Comparison of ENCODE assay signal across 1 cellular context in genomic region chr3:138898708-138899107, GRCh38.
TF ChIP-seq lines count a peak whose summit lies in the region.

No MANE protein-coding gene starts in this region.

TF ChIP-seq in K562, 482 proteins besides CTCF, POLR2A, EP300 and RAD21 (continued from another document and continues in another):
- no peak for TF ChIP-seq E2F6 (IDR thresholded peaks at IDR 0.05; ENCODE audit: borderline replicate concordance in 1 of 2, extremely low read depth in 1 of 2, insufficient read depth in 1 of 2, insufficient read length in 1 of 2, low read depth in 1 of 2, low read length in 1 of 2, poor library complexity in 1 of 2, severe bottlenecking in 1 of 2)
- TF ChIP-seq TAL1 (IDR thresholded peaks at IDR 0.05) = 0 out of 2 replicates have a peak, but pooled peaks have one; percentile 10
- no peak for TF ChIP-seq L3MBTL2 (IDR thresholded peaks at IDR 0.05)
- TF ChIP-seq, protein P1, sequence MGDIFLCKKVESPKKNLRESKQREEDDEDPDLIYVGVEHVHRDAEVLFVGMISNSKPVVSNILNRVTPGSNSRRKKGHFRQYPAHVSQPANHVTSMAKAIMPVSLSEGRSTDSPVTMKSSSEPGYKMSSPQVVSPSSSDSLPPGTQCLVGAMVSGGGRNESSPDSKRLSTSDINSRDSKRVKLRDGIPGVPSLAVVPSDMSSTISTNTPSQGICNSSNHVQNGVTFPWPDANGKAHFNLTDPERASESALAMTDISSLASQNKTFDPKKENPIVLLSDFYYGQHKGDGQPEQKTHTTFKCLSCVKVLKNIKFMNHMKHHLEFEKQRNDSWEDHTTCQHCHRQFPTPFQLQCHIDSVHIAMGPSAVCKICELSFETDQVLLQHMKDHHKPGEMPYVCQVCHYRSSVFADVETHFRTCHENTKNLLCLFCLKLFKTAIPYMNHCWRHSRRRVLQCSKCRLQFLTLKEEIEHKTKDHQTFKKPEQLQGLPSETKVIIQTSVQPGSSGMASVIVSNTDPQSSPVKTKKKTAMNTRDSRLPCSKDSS (IDR thresholded peaks at IDR 0.05; ENCODE audit: low read depth, partially characterized antibody) = no peak
- no peak for TF ChIP-seq MEF2D (tag; conservative IDR thresholded peaks at IDR 0.05; ENCODE audit: low read depth)
- TF ChIP-seq ZNF184 (CRISPR knock-in tag; IDR thresholded peaks at IDR 0.05) = no peak
- TF ChIP-seq MXI1 (IDR thresholded peaks at IDR 0.05; ENCODE audit: low read depth, low read length) = no peak
- TF ChIP-seq, protein P2, sequence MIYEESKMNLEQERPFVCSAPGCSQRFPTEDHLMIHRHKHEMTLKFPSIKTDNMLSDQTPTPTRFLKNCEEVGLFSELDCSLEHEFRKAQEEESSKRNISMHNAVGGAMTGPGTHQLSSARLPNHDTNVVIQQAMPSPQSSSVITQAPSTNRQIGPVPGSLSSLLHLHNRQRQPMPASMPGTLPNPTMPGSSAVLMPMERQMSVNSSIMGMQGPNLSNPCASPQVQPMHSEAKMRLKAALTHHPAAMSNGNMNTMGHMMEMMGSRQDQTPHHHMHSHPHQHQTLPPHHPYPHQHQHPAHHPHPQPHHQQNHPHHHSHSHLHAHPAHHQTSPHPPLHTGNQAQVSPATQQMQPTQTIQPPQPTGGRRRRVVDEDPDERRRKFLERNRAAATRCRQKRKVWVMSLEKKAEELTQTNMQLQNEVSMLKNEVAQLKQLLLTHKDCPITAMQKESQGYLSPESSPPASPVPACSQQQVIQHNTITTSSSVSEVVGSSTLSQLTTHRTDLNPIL (CRISPR knock-in tag; IDR thresholded peaks at IDR 0.05) = no peak
- TF ChIP-seq SRSF9 (IDR thresholded peaks at IDR 0.05; ENCODE audit: borderline replicate concordance, low read depth, low read length) = no peak
- no peak for TF ChIP-seq KHSRP (IDR thresholded peaks at IDR 0.05)
- TF ChIP-seq, protein P3, sequence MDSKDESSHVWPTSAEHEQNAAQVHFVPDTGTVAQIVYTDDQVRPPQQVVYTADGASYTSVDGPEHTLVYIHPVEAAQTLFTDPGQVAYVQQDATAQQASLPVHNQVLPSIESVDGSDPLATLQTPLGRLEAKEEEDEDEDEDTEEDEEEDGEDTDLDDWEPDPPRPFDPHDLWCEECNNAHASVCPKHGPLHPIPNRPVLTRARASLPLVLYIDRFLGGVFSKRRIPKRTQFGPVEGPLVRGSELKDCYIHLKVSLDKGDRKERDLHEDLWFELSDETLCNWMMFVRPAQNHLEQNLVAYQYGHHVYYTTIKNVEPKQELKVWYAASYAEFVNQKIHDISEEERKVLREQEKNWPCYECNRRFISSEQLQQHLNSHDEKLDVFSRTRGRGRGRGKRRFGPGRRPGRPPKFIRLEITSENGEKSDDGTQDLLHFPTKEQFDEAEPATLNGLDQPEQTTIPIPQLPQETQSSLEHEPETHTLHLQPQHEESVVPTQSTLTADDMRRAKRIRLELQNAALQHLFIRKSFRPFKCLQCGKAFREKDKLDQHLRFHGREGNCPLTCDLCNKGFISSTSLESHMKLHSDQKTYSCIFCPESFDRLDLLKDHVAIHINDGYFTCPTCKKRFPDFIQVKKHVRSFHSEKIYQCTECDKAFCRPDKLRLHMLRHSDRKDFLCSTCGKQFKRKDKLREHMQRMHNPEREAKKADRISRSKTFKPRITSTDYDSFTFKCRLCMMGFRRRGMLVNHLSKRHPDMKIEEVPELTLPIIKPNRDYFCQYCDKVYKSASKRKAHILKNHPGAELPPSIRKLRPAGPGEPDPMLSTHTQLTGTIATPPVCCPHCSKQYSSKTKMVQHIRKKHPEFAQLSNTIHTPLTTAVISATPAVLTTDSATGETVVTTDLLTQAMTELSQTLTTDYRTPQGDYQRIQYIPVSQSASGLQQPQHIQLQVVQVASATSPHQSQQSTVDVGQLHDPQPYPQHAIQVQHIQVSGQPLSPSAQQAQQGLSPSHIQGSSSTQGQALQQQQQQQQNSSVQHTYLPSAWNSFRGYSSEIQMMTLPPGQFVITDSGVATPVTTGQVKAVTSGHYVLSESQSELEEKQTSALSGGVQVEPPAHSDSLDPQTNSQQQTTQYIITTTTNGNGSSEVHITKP (IDR thresholded peaks at IDR 0.05; ENCODE audit: partially characterized antibody) = no peak
- TF ChIP-seq ZNF707 (CRISPR knock-in tag; conservative IDR thresholded peaks at IDR 0.05) = no peak
- TF ChIP-seq RBBP5 (IDR thresholded peaks at IDR 0.05; ENCODE audit: borderline replicate concordance, insufficient read depth, low read length, poor library complexity, severe bottlenecking) = no peak
- TF ChIP-seq ZNF212 (CRISPR knock-in tag; IDR thresholded peaks at IDR 0.05) = no peak
- TF ChIP-seq ZNF174 (CRISPR knock-in tag; IDR thresholded peaks at IDR 0.05) = no peak
- no peak for TF ChIP-seq FOXJ2 (tag; IDR thresholded peaks at IDR 0.05)
- TF ChIP-seq SNRNP70 (optimal IDR thresholded peaks at IDR 0.05; ENCODE audit: low read depth, low read length) = no peak
- TF ChIP-seq SMAD1 (IDR thresholded peaks at IDR 0.05; ENCODE audit: low read depth, low read length, partially characterized antibody) = no peak
- TF ChIP-seq E2F4 (CRISPR knock-in tag; IDR thresholded peaks at IDR 0.05; ENCODE audit: low read depth) = no peak
- TF ChIP-seq TCFL5 (CRISPR knock-in tag; conservative IDR thresholded peaks at IDR 0.05) = no peak
- no peak for TF ChIP-seq ILK (tag; IDR thresholded peaks at IDR 0.05; ENCODE audit: borderline replicate concordance, low read depth)
- TF ChIP-seq FOXA1 (IDR thresholded peaks at IDR 0.05; ENCODE audit: borderline replicate concordance) = no peak
- no peak for TF ChIP-seq MED1 (CRISPR knock-in tag; IDR thresholded peaks at IDR 0.05; ENCODE audit: borderline replicate concordance)
- TF ChIP-seq NR2F6 (CRISPR knock-in tag; IDR thresholded peaks at IDR 0.05) = no peak
- no peak for TF ChIP-seq BRCA1 (IDR thresholded peaks at IDR 0.05)
- no peak for TF ChIP-seq BRCA1 (CRISPR knock-in tag; IDR thresholded peaks at IDR 0.05)
- no peak for TF ChIP-seq RBM25 (IDR thresholded peaks at IDR 0.05; ENCODE audit: low read depth, low read length, severe bottlenecking)
- TF ChIP-seq CBX2 (IDR thresholded peaks at IDR 0.05; ENCODE audit: insufficient read depth, low read length, poor library complexity, severe bottlenecking) = no peak
- TF ChIP-seq TBL1XR1 (IDR thresholded peaks at IDR 0.05; ENCODE audit: low read length in 2 of 2) = no peak
- no peak for TF ChIP-seq SIN3A (IDR thresholded peaks at IDR 0.05; ENCODE audit: borderline replicate concordance in 2 of 2, control insufficient read depth in 1 of 2, low read depth in 2 of 2, low read length in 2 of 2)
- TF ChIP-seq HMG20A (CRISPR knock-in tag; conservative IDR thresholded peaks at IDR 0.05) = no peak
- TF ChIP-seq MEF2A (IDR thresholded peaks at IDR 0.05; ENCODE audit: control insufficient read depth, low read depth, low read length) = no peak
- no peak for TF ChIP-seq NFATC3 (IDR thresholded peaks at IDR 0.05)
- no peak for TF ChIP-seq ZC3H8 (IDR thresholded peaks at IDR 0.05)
- no peak for TF ChIP-seq E2F8 (IDR thresholded peaks at IDR 0.05; ENCODE audit: low read depth, partially characterized antibody)
- TF ChIP-seq MAZ (CRISPR knock-in tag; conservative IDR thresholded peaks at IDR 0.05 in 1 of 2, IDR thresholded peaks at IDR 0.05 in 1 of 2) = no peak
- no peak for TF ChIP-seq CSDE1 (IDR thresholded peaks at IDR 0.05)
- TF ChIP-seq ZNF146 (CRISPR knock-in tag; IDR thresholded peaks at IDR 0.05; ENCODE audit: unreplicated experiment) = no peak
- TF ChIP-seq MYNN (IDR thresholded peaks at IDR 0.05) = no peak
- TF ChIP-seq MYNN (CRISPR knock-in tag; IDR thresholded peaks at IDR 0.05) = no peak
- no peak for TF ChIP-seq THAP12 (CRISPR knock-in tag; IDR thresholded peaks at IDR 0.05)
- no peak for TF ChIP-seq THRA (IDR thresholded peaks at IDR 0.05)
- TF ChIP-seq BRD4 (IDR thresholded peaks at IDR 0.05) = no peak
- TF ChIP-seq GMEB1 (CRISPR knock-in tag; IDR thresholded peaks at IDR 0.05) = no peak
- no peak for TF ChIP-seq ZNF282 (CRISPR knock-in tag; IDR thresholded peaks at IDR 0.05)
